ENCODE assay signal across 2 cellular contexts in genomic region chrX:103766813-103767555, GRCh38. TPM values are rescaled to one million over a fixed set of nuclear protein-coding genes. Genes with fewer than 3 reads are reported as not detected.
"Had no signal": no experiment of that assay in that cellular context is flagged by ENCODE, and none has a peak within 500 bp of the region (broad histone marks: within the 10 kb centered on the region; RNA-seq: fewer than 3 reads in every experiment).

No MANE protein-coding gene starts in this region.

RNA-seq across cellular contexts. Expression of gene PLP1, which starts 9.7 kb away (rescaled TPM):
- polyA plus RNA-seq: immature natural killer cell had no signal

RNA-seq across cellular contexts. Expression of gene TMEM31, which starts 56.3 kb away (rescaled TPM):
- polyA plus RNA-seq: immature natural killer cell, sigmoid colon had no signal
